8 cellular contexts compared by ENCODE assay signal in genomic region chr14:52551205-52551604, GRCh38. TPM values are rescaled to one million over a fixed set of nuclear protein-coding genes. Genes with fewer than 3 reads are reported as not detected.
DNase-seq lines count a peak whose midpoint lies in the region; ATAC-seq and TF ChIP-seq lines count a peak whose summit lies in the region.

No MANE protein-coding gene starts in this region.

- DNase-seq in Jurkat, Clone E6-1 (ENCODE audit: low read depth, low spot score): no peak
- DNase-seq in choroid plexus epithelial cell (ENCODE audit: low read depth): no peak
- no peak for DNase-seq in natural killer cell treated with Interleukin-12 subunit alpha and Interleukin-12 subunit beta and Interleukin-15 and Interleukin-18, amount 100 ng/mL, for 72 hours (ENCODE audit: low spot score)
- no peak for DNase-seq in NCI-H82 treated with DMSO at 0.1 percent for 48 hours (lab: John Stamatoyannopoulos, UW; ENCODE audit: unreplicated experiment)
- no peak for DNase-seq in activated CD4-positive, alpha-beta T cell treated with anti-CD3 and anti-CD28 coated beads for 1 hour

- H3K36me3 ChIP-seq in BLaER1: peaks cover 8% of the 10 kb centered on the region; the same call in 1 of the 2 replicates

- TF ChIP-seq CTCF in choroid plexus epithelial cell (conservative IDR thresholded peaks at IDR 0.05; ENCODE audit: low read depth, low read length): no peak

- H3K4me1 Mint-ChIP-seq in natural killer cell treated with Interleukin-12 subunit alpha and Interleukin-12 subunit beta and Interleukin-15 and Interleukin-18, amount 100 ng/mL, for 72 hours (ENCODE audit: low read depth in 2 of 2): peaks cover 27 to 28% of the 10 kb centered on the region in 2 donors

- peak overlapping the region; percentile 68 to 84 for H3K27ac Mint-ChIP-seq in natural killer cell treated with Interleukin-12 subunit alpha and Interleukin-12 subunit beta and Interleukin-15 and Interleukin-18, amount 100 ng/mL, for 72 hours

- peak overlapping the region; percentile 90 for H3K4me3 Mint-ChIP-seq in natural killer cell treated with Interleukin-12 subunit alpha and Interleukin-12 subunit beta and Interleukin-15 and Interleukin-18, amount 100 ng/mL, for 72 hours

- H3K9me3 ChIP-seq in BLaER1: no peaks in the 10 kb centered on the region

- ATAC-seq in natural killer cell treated with Interleukin-12 subunit alpha and Interleukin-12 subunit beta and Interleukin-15 and Interleukin-18, amount 100 ng/mL, for 72 hours: no peak
- ATAC-seq in HG03442 (IDR thresholded peaks at IDR 0.05; ENCODE audit: unreplicated experiment) (no peak), HG03521 (IDR thresholded peaks at IDR 0.05; ENCODE audit: unreplicated experiment) (no peak)

- peak overlapping the region; percentile 90 for H3K9ac ChIP-seq in BLaER1

- H3K27me3 Mint-ChIP-seq in natural killer cell treated with Interleukin-12 subunit alpha and Interleukin-12 subunit beta and Interleukin-15 and Interleukin-18, amount 100 ng/mL, for 72 hours: peaks cover 0 to 2% of the 10 kb centered on the region in 2 donors

- peak overlapping the region; percentile 93 for H3K4me3 ChIP-seq in BLaER1
- H3K4me3 ChIP-seq in Jurkat, Clone E6-1 (ENCODE audit: low read length): peak overlapping the region; percentile 82
- H3K4me3 ChIP-seq in choroid plexus epithelial cell (ENCODE audit: low read depth, low read length): peak overlapping the region; percentile 96

- H3K4me2 ChIP-seq in BLaER1: peak overlapping the region; percentile 85

- peak overlapping the region; percentile 73 for H3K27ac ChIP-seq in BLaER1

- H3K27me3 ChIP-seq in BLaER1: no peaks in the 10 kb centered on the region

- no peaks in the 10 kb centered on the region for H3K36me3 Mint-ChIP-seq in natural killer cell treated with Interleukin-12 subunit alpha and Interleukin-12 subunit beta and Interleukin-15 and Interleukin-18, amount 100 ng/mL, for 72 hours

- peaks cover 35% of the 10 kb centered on the region for H3K4me1 ChIP-seq in BLaER1

- no peaks in the 10 kb centered on the region for H4K20me1 ChIP-seq in BLaER1

- H3K9me3 Mint-ChIP-seq in natural killer cell treated with Interleukin-12 subunit alpha and Interleukin-12 subunit beta and Interleukin-15 and Interleukin-18, amount 100 ng/mL, for 72 hours: no peaks in the 10 kb centered on the region

RNA-seq across cellular contexts. Expression of gene TXNDC16, which starts 1.1 kb away (rescaled TPM):
- 3.6 TPM for polyA plus RNA-seq in Jurkat, Clone E6-1 (2012; ENCODE audit: insufficient read depth, insufficient read length)
- 10 to 100 TPM in 1 of 2 donors, 1 to 10 TPM in 1; 6.4 to 16.3 TPM for total RNA-seq in natural killer cell treated with Interleukin-12 subunit alpha and Interleukin-12 subunit beta and Interleukin-15 and Interleukin-18, amount 100 ng/mL, for 72 hours

RNA-seq across cellular contexts. Expression of gene GPR137C, which starts 1.4 kb away (rescaled TPM):
- 0.52 TPM for polyA plus RNA-seq in Jurkat, Clone E6-1 (2012; ENCODE audit: insufficient read depth, insufficient read length)
- under 1 TPM; 0.36 to 0.38 TPM for total RNA-seq in natural killer cell treated with Interleukin-12 subunit alpha and Interleukin-12 subunit beta and Interleukin-15 and Interleukin-18, amount 100 ng/mL, for 72 hours
